17 cellular contexts compared by ENCODE assay signal in genomic region chr3:117104792-117105191, GRCh38.
"Had no signal": no experiment of that assay in that cellular context is flagged by ENCODE, and none has a peak within 500 bp of the region (broad histone marks: within the 10 kb centered on the region; RNA-seq: fewer than 3 reads in every experiment).

No MANE protein-coding gene starts in this region.

- DNase-seq: activated CD4-positive, alpha-beta T cell treated with anti-CD3 and anti-CD28 coated beads for 4 hours; activated CD8-positive, alpha-beta memory T cell treated with anti-CD3 and anti-CD28 coated beads, Interleukin-2, amount 50 U/mL, for 48 hours; activated gamma-delta T cell treated with Interleukin-2 at 50 U/mL for 16 hours; amygdala; foreskin keratinocyte; glutamatergic neuron; lower lobe of right lung; naive B cell; posterior cingulate gyrus; small intestine; stimulated activated CD4-positive, alpha-beta T cell treated with anti-CD3 and anti-CD28 coated beads, Interleukin-4, amount 100 ng/mL, for 24 hours; stimulated activated naive CD4-positive, alpha-beta T cell; T-helper 17 cell; uterus had no signal

- H3K36me3 Mint-ChIP-seq: activated naive CD8-positive, alpha-beta T cell; naive B cell had no signal

- H3K4me3 Mint-ChIP-seq: activated naive CD8-positive, alpha-beta T cell; brain; central memory CD8-positive, alpha-beta T cell; naive B cell; T-helper 17 cell had no signal

- FAIRE-seq: small intestine had no signal

- H3K27ac Mint-ChIP-seq: activated naive CD8-positive, alpha-beta T cell; brain; naive B cell; T-helper 17 cell had no signal

- H3K27me3 Mint-ChIP-seq: activated naive CD8-positive, alpha-beta T cell; brain; central memory CD8-positive, alpha-beta T cell; naive B cell; T-helper 17 cell had no signal

- H3K9me3 Mint-ChIP-seq: naive B cell had no signal

- ATAC-seq: foreskin keratinocyte, lower lobe of right lung, T-helper 17 cell had no signal

- H3K4me1 Mint-ChIP-seq: central memory CD8-positive, alpha-beta T cell; naive B cell; T-helper 17 cell had no signal
